In the genomic region with DNA sequence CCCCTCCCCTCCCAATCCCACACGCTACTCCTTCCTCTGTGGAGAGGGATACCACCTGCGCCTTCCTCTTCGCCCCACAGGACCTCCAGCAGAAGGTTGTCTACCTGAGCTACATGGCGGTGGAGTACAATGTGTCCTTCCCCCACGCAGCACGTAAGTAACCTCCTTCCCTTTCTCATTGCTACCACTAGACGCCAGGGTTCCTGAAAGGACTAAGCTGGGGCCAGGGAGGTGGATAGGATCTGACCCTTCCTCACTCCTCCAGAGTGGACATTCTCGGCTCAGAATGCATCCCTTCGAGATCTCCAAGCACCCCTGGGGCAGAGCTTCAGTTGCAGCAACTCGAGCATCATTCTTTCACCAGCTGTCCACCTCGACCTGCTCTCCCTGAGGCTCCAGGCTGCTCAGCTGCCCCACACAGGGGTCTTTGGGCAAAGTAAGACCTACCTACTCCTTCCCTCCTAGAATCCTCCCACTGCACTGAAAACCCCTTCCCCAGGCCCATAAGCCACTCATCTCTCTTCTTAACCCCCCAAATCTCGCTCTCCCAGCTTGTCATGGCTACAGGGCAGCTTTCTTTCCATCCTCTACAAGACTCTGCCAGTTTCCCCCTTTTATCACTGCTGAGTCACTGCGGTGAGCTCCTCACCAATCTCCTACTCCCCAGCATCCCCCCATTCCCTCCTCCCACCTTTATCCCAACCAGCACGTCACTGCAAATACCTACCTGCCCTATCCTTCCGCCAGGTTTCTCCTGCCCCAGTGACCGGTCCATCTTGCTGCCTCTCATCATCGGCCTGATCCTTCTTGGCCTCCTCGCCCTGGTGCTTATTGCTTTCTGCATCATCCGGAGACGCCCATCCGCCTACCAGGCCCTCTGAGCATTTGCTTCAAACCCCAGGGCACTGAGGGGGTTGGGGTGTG, we compare ENCODE assay signal across 9 cellular contexts. TPM values are rescaled to one million over a fixed set of nuclear protein-coding genes. Genes with fewer than 3 reads are reported as not detected.
DNase-seq lines count a peak whose midpoint lies in the region; FAIRE-seq and TF ChIP-seq lines count a peak whose summit lies in the region.
"Had no signal": no experiment of that assay in that cellular context is flagged by ENCODE, and none has a peak within 500 bp of the region (broad histone marks: within the 10 kb centered on the region; RNA-seq: fewer than 3 reads in every experiment).

No MANE protein-coding gene starts in this region.

- peaks cover 11% of the 10 kb centered on the region; the same call in 1 of the 2 replicates for H3K23me2 ChIP-seq in H1 (ENCODE audit: low read depth, low read length)

- H3K4me1 Mint-ChIP-seq in progenitor cell of endocrine pancreas (ENCODE audit: low read depth): peaks cover 39% of the 10 kb centered on the region

- POLR2A ChIA-PET in H1 (lab: Charles Lee; ENCODE audit: partially characterized antibody): interaction anchor here (0.6 to 37.5 kb wide), 16 partner anchors 1 to 252 kb away, joined by 3 to 1144 read pairs (median 4); partner anchors contain the start of genes ATP1B2, CD68, FXR2 and MPDU1

- TF ChIP-seq CTCF in H1 (IDR thresholded peaks at IDR 0.05; ENCODE audit: control extremely low read depth in 1 of 3, insufficient read depth in 1 of 3, low read depth in 1 of 3, low read length in 3 of 3) (no peak), progenitor cell of endocrine pancreas (IDR thresholded peaks at IDR 0.05; ENCODE audit: unreplicated experiment) (no peak)

- H3K14ac ChIP-seq in H1 (ENCODE audit: insufficient read length): no peak overlapping the region

- no peaks in the 10 kb centered on the region for H3K9me3 Mint-ChIP-seq in progenitor cell of endocrine pancreas (ENCODE audit: low read depth)

- peak overlapping the region; percentile 88; the same call in 1 of the 2 replicates for H2AK5ac ChIP-seq in H1 (ENCODE audit: low read depth, low read length)

- peak overlapping the region; percentile 85 for H3K27ac Mint-ChIP-seq in progenitor cell of endocrine pancreas

- H3K56ac ChIP-seq in H1 (replicated peaks; ENCODE audit: insufficient read length, low read depth, low read length): no peak overlapping the region

- H3K27me3 ChIP-seq in H1 (replicated peaks in 1 of 4; ENCODE audit: control insufficient read depth in 3 of 4, extremely low read depth in 1 of 4, insufficient read depth in 3 of 4, low read length in 3 of 4): no peaks in the 10 kb centered on the region

- no peak overlapping the region for H3K4me3 ChIP-seq in H1 (ENCODE audit: extremely low read depth in 1 of 4, insufficient read depth in 2 of 4, low read depth in 3 of 4, low read length in 4 of 4)
- H3K4me3 ChIP-seq: mucosa of descending colon had no signal

- no peaks in the 10 kb centered on the region for H3K9me3 ChIP-seq in H1 (ENCODE audit: insufficient read depth in 2 of 2, low read depth in 1 of 2, low read length in 1 of 2)
- H3K9me3 ChIP-seq: mucosa of descending colon had no signal

- no peak overlapping the region for H2BK120ac ChIP-seq in H1 (replicated peaks; ENCODE audit: low read depth, low read length)

- no peak overlapping the region for H3K9ac ChIP-seq in H1 (replicated peaks in 1 of 4; ENCODE audit: extremely low read depth in 1 of 4, low read depth in 3 of 4, low read length in 3 of 4)

- no peak for TF ChIP-seq EP300 in H1 (IDR thresholded peaks at IDR 0.05; ENCODE audit: borderline replicate concordance in 1 of 2, low read depth in 2 of 2, low read length in 2 of 2)

- no peak overlapping the region for H3K23ac ChIP-seq in H1 (ENCODE audit: insufficient read length)

- 0 out of 2 replicates have a peak overlapping the region, but pooled peaks have one; percentile 44 for H2BK5ac ChIP-seq in H1 (ENCODE audit: low read depth, low read length)

- WGBS in H1 (ENCODE audit: extremely low coverage in 1 of 2, insufficient coverage in 1 of 2, insufficient read length in 1 of 2, insufficient replicate concordance in 2 of 2, low coverage in 1 of 2, low lambda C conversion rate in 2 of 2, missing lambda C conversion rate in 1 of 2), 2 experiments: 92% methylated on average over 21 of the region's 21 CpGs; no CpG with 5 or more reads in 1 of the 2 experiments

- H2AFZ ChIP-seq in H1 (ENCODE audit: low read length): no peak overlapping the region

- H3K4me1 ChIP-seq in H1 (replicated peaks in 1 of 4; ENCODE audit: control insufficient read depth in 3 of 4, insufficient read depth in 4 of 4, low read length in 3 of 4): peaks cover 0 to 16% (median 5%) of the 10 kb centered on the region in 4 experiments; a peak in 5 of 7 replicates

- no peak overlapping the region for H3K27ac ChIP-seq in H1 (ENCODE audit: low read depth, low read length)

- H3K79me1 ChIP-seq in H1 (ENCODE audit: low read depth, low read length): peaks cover 4% of the 10 kb centered on the region; the same call in 1 of the 2 replicates

- CTCF ChIA-PET in H1 (lab: Charles Lee; ENCODE audit: partially characterized antibody): interaction anchor here (1.2 to 3.0 kb wide), 5 partner anchors 9 to 107 kb away, joined by 6 to 17 read pairs (median 11); partner anchors contain the start of genes SOX15, TP53 and WRAP53

- no peak overlapping the region; the same call in 1 of the 2 replicates for H4K8ac ChIP-seq in H1 (ENCODE audit: extremely low read depth, insufficient read depth, low read length)

- H2BK12ac ChIP-seq in H1 (ENCODE audit: low read depth, low read length): peak overlapping the region; percentile 17; the same call in 1 of the 2 replicates

- H2BK20ac ChIP-seq in H1 (ENCODE audit: low read length): no peak overlapping the region

- no peak overlapping the region for H3K4me2 ChIP-seq in H1 (ENCODE audit: insufficient read depth in 1 of 2, low read depth in 2 of 2, low read length in 2 of 2)

- peaks cover 28% of the 10 kb centered on the region for H3K36me3 Mint-ChIP-seq in progenitor cell of endocrine pancreas (ENCODE audit: insufficient read depth)

- peaks cover 22 to 32% (median 27%) of the 10 kb centered on the region in 4 experiments for H3K36me3 ChIP-seq in H1 (ENCODE audit: control insufficient read depth in 2 of 4, insufficient read depth in 4 of 4, low read length in 3 of 4)

- in situ Hi-C loops in ACHN (cut with HindIII; ENCODE audit: low pct_ligation_motif_present, low pct_unique_long_range_greater_than_20kb, low sequenced_read_pairs): no loop called here

- H4K91ac ChIP-seq in H1 (replicated peaks; ENCODE audit: insufficient read length, low read length): peak overlapping the region; percentile 20

- TF ChIP-seq POLR2A in H1 (IDR thresholded peaks at IDR 0.05; ENCODE audit: control extremely low read depth in 1 of 2, low read depth in 2 of 2, low read length in 2 of 2): 0 out of 3 replicates have a peak, but pooled peaks of 1 of the 2 experiments have one; percentile 10

- peak overlapping the region; percentile 29 for H3K4me3 Mint-ChIP-seq in progenitor cell of endocrine pancreas (ENCODE audit: low read depth)

- no peak overlapping the region for H3K4ac ChIP-seq in H1 (replicated peaks; ENCODE audit: insufficient read length, low read depth, low read length)

- peak; percentile 57 for DNase-seq in Daoy (ENCODE audit: low read depth)
- DNase-seq in RPMI7951 (ENCODE audit: low read depth): peak; percentile 46
- DNase-seq in H1 (ENCODE audit: low read depth in 1 of 2, low spot score in 2 of 2): peak in 1 of 2 experiments; percentile 48
- no peak for DNase-seq in progenitor cell of endocrine pancreas (ENCODE audit: low spot score, unreplicated experiment)
- DNase-seq in HuH-7.5 (ENCODE audit: low spot score): no peak
- no peak for DNase-seq in NCI-H1436 treated with DMSO at 0.1 percent for 48 hours (lab: John Stamatoyannopoulos, UW)
- no peak for DNase-seq in ACHN
- no peak for DNase-seq in hippocampal formation (lab: John Stamatoyannopoulos, UW)

- FAIRE-seq in H1 (lab: Jason Lieb, UNC): no peak

- no peak overlapping the region for H2BK15ac ChIP-seq in H1 (ENCODE audit: low read length)

- H3K18ac ChIP-seq in H1 (ENCODE audit: extremely low read depth, low read length): no peak overlapping the region

- no peaks in the 10 kb centered on the region for H3K27me3 Mint-ChIP-seq in progenitor cell of endocrine pancreas

- H3K79me2 ChIP-seq in H1 (ENCODE audit: control insufficient read depth in 1 of 2, insufficient read depth in 2 of 2, low read length in 2 of 2): peaks cover 0 to 6% of the 10 kb centered on the region in 2 experiments; a peak in 1 of 4 replicates

- H4K20me1 ChIP-seq in H1 (replicated peaks in 1 of 2; ENCODE audit: control insufficient read depth in 1 of 2, insufficient read depth in 2 of 2, low read length in 2 of 2): peaks cover 10 to 11% of the 10 kb centered on the region in 2 experiments

- no peak for TF ChIP-seq RAD21 in H1 (IDR thresholded peaks at IDR 0.05 in 1 of 2, conservative IDR thresholded peaks at IDR 0.05 in 1 of 2; ENCODE audit: low read depth in 2 of 2, low read length in 2 of 2)

- no peak overlapping the region for H4K5ac ChIP-seq in H1 (ENCODE audit: insufficient read length, low read depth, low read length)

RNA-seq across cellular contexts. Expression of gene CD68, which starts 1.5 kb away (rescaled TPM):
- total RNA-seq in Daoy (2014; rRNA removed; shearing (Covaris generic)): 13.8 and 15.0 TPM in 2 replicates
- total RNA-seq in RPMI7951 (2014; rRNA removed; shearing (Covaris generic)): 35.3 and 44.1 TPM in 2 replicates
- 0.31 TPM in 1 of 2 replicates, not detected in the other for total RNA-seq in H1 (2021; fragmentation: NEBNext Ultra II Directional; extraction: Animal tissue kit (Norgen Biotek cat#: 25700))
- 0.18 and 0.35 TPM in 2 replicates for polyA plus RNA-seq in H1 (2011; rRNA removed)
- polyA plus RNA-seq in H1 (2011; cell fraction: cytosol; rRNA removed): 0.22 TPM
- polyA plus RNA-seq in H1 (2011; cell fraction: nucleus; rRNA removed): 0.66 TPM
- polyA plus RNA-seq in H1 (2012, experiment 1 of 2): 0.32 to 0.34 TPM in 2 of 4 replicates, not detected in the others
- not detected for polyA plus RNA-seq in H1 (2012, experiment 2 of 2)
- polyA plus RNA-seq in H1 (2013, experiment 1 of 2): 0.16 TPM
- polyA plus RNA-seq in H1 (2013, experiment 2 of 2): 0.18 TPM
- polyA minus RNA-seq in H1 (2011; rRNA and poly(A)+ RNA removed): 0.83 and 1.8 TPM in 2 replicates
- polyA minus RNA-seq in H1 (2011; cell fraction: cytosol; rRNA and poly(A)+ RNA removed): not detected
- polyA minus RNA-seq in H1 (2011; cell fraction: nucleus; rRNA and poly(A)+ RNA removed): not detected
- not detected in 2 replicates for total RNA-seq in progenitor cell of endocrine pancreas

RNA-seq across cellular contexts. Expression of gene MPDU1, which starts 2.8 kb away (rescaled TPM):
- 183 and 266 TPM in 2 replicates for total RNA-seq in Daoy (2014; rRNA removed; shearing (Covaris generic))
- total RNA-seq in RPMI7951 (2014; rRNA removed; shearing (Covaris generic)): 166 and 211 TPM in 2 replicates
- total RNA-seq in H1 (2021; fragmentation: NEBNext Ultra II Directional; extraction: Animal tissue kit (Norgen Biotek cat#: 25700)): 63.2 and 66.9 TPM in 2 replicates
- 142 and 154 TPM in 2 replicates for polyA plus RNA-seq in H1 (2011; rRNA removed)
- polyA plus RNA-seq in H1 (2011; cell fraction: cytosol; rRNA removed): 104 TPM
- polyA plus RNA-seq in H1 (2011; cell fraction: nucleus; rRNA removed): 89.7 TPM
- 42.0 to 58.2 TPM (median 45.9 TPM) in 4 replicates for polyA plus RNA-seq in H1 (2012, experiment 1 of 2)
- 154 TPM for polyA plus RNA-seq in H1 (2012, experiment 2 of 2)
- 137 TPM for polyA plus RNA-seq in H1 (2013, experiment 1 of 2)
- polyA plus RNA-seq in H1 (2013, experiment 2 of 2): 151 TPM
- polyA minus RNA-seq in H1 (2011; rRNA and poly(A)+ RNA removed): 103 and 130 TPM in 2 replicates
- polyA minus RNA-seq in H1 (2011; cell fraction: cytosol; rRNA and poly(A)+ RNA removed): 21.1 TPM
- 22.7 TPM for polyA minus RNA-seq in H1 (2011; cell fraction: nucleus; rRNA and poly(A)+ RNA removed)
- 71.4 and 71.9 TPM in 2 replicates for total RNA-seq in progenitor cell of endocrine pancreas

RNA-seq across cellular contexts. Expression of gene SOX15, which starts 9.0 kb away (rescaled TPM):
- 0.57 TPM in 1 of 2 replicates, not detected in the other for total RNA-seq in Daoy (2014; rRNA removed; shearing (Covaris generic))
- not detected in 2 replicates for total RNA-seq in RPMI7951 (2014; rRNA removed; shearing (Covaris generic))
- 14.3 and 15.2 TPM in 2 replicates for total RNA-seq in H1 (2021; fragmentation: NEBNext Ultra II Directional; extraction: Animal tissue kit (Norgen Biotek cat#: 25700))
- polyA plus RNA-seq in H1 (2011; rRNA removed): 26.8 and 39.8 TPM in 2 replicates
- polyA plus RNA-seq in H1 (2011; cell fraction: cytosol; rRNA removed): 20.1 TPM
- polyA plus RNA-seq in H1 (2011; cell fraction: nucleus; rRNA removed): 20.9 TPM
- 13.9 to 20.3 TPM (median 19.3 TPM) in 4 replicates for polyA plus RNA-seq in H1 (2012, experiment 1 of 2)
- 21.6 TPM for polyA plus RNA-seq in H1 (2012, experiment 2 of 2)
- polyA plus RNA-seq in H1 (2013, experiment 1 of 2): 16.8 TPM
- 14.8 TPM for polyA plus RNA-seq in H1 (2013, experiment 2 of 2)
- polyA minus RNA-seq in H1 (2011; rRNA and poly(A)+ RNA removed): 2.9 and 4.6 TPM in 2 replicates
- polyA minus RNA-seq in H1 (2011; cell fraction: cytosol; rRNA and poly(A)+ RNA removed): 7.6 TPM
- polyA minus RNA-seq in H1 (2011; cell fraction: nucleus; rRNA and poly(A)+ RNA removed): 12.0 TPM
- total RNA-seq in progenitor cell of endocrine pancreas: 0.93 and 1.0 TPM in 2 replicates

RNA-seq across cellular contexts. Expression of gene SENP3, which starts 19.2 kb away (rescaled TPM):
- total RNA-seq in Daoy (2014; rRNA removed; shearing (Covaris generic)): 92.2 and 104 TPM in 2 replicates
- total RNA-seq in RPMI7951 (2014; rRNA removed; shearing (Covaris generic)): 53.5 and 59.0 TPM in 2 replicates
- total RNA-seq in H1 (2021; fragmentation: NEBNext Ultra II Directional; extraction: Animal tissue kit (Norgen Biotek cat#: 25700)): 80.3 and 86.2 TPM in 2 replicates
- 87.3 and 129 TPM in 2 replicates for polyA plus RNA-seq in H1 (2011; rRNA removed)
- polyA plus RNA-seq in H1 (2011; cell fraction: cytosol; rRNA removed): 118 TPM
- 78.9 TPM for polyA plus RNA-seq in H1 (2011; cell fraction: nucleus; rRNA removed)
- 61.7 to 78.1 TPM (median 68.8 TPM) in 4 replicates for polyA plus RNA-seq in H1 (2012, experiment 1 of 2)
- polyA plus RNA-seq in H1 (2012, experiment 2 of 2): 197 TPM
- polyA plus RNA-seq in H1 (2013, experiment 1 of 2): 54.7 TPM
- polyA plus RNA-seq in H1 (2013, experiment 2 of 2): 50.5 TPM
- 125 and 150 TPM in 2 replicates for polyA minus RNA-seq in H1 (2011; rRNA and poly(A)+ RNA removed)
- 57.5 TPM for polyA minus RNA-seq in H1 (2011; cell fraction: cytosol; rRNA and poly(A)+ RNA removed)
- 43.5 TPM for polyA minus RNA-seq in H1 (2011; cell fraction: nucleus; rRNA and poly(A)+ RNA removed)
- 58.2 and 62.5 TPM in 2 replicates for total RNA-seq in progenitor cell of endocrine pancreas

RNA-seq across cellular contexts. Expression of gene TNFSF13, which starts 22.3 kb away (rescaled TPM):
- 1.9 TPM in 1 of 2 replicates, not detected in the other for total RNA-seq in Daoy (2014; rRNA removed; shearing (Covaris generic))
- total RNA-seq in RPMI7951 (2014; rRNA removed; shearing (Covaris generic)): 0.10 and 0.60 TPM in 2 replicates
- 2.1 and 2.3 TPM in 2 replicates for total RNA-seq in H1 (2021; fragmentation: NEBNext Ultra II Directional; extraction: Animal tissue kit (Norgen Biotek cat#: 25700))
- 2.6 and 3.1 TPM in 2 replicates for polyA plus RNA-seq in H1 (2011; rRNA removed)
- polyA plus RNA-seq in H1 (2011; cell fraction: cytosol; rRNA removed): 0.83 TPM
- polyA plus RNA-seq in H1 (2011; cell fraction: nucleus; rRNA removed): 5.0 TPM
- polyA plus RNA-seq in H1 (2012, experiment 1 of 2): 3.3 to 6.2 TPM (median 4.6 TPM) in 4 replicates
- 3.3 TPM for polyA plus RNA-seq in H1 (2012, experiment 2 of 2)
- 1.9 TPM for polyA plus RNA-seq in H1 (2013, experiment 1 of 2)
- polyA plus RNA-seq in H1 (2013, experiment 2 of 2): 1.9 TPM
- 1.0 and 2.7 TPM in 2 replicates for polyA minus RNA-seq in H1 (2011; rRNA and poly(A)+ RNA removed)
- not detected for polyA minus RNA-seq in H1 (2011; cell fraction: cytosol; rRNA and poly(A)+ RNA removed)
- polyA minus RNA-seq in H1 (2011; cell fraction: nucleus; rRNA and poly(A)+ RNA removed): 1.5 TPM
- 4.1 and 4.7 TPM in 2 replicates for total RNA-seq in progenitor cell of endocrine pancreas

Comparison
In these comparisons a context has a peak if more than half of its experiments do, and no peak if none do; other contexts are left out.
1. DNase-seq: peak in Daoy (single experiment) and RPMI7951 (single experiment); none in progenitor cell of endocrine pancreas (single experiment), HuH-7.5 (single experiment), NCI-H1436 treated with DMSO at 0.1 percent for 48 hours (single experiment), ACHN (single experiment) and hippocampal formation (0 of 2).
2. RNA of gene CD68, which starts 1.5 kb away (total RNA-seq): 35.3 to 44.1 TPM in RPMI7951 and 13.8 to 15.0 TPM in Daoy; 0.31 TPM in H1 and not detected in progenitor cell of endocrine pancreas; every median in the first group is over 10 times any median in the second.